ENCODE assay signal across 9 cellular contexts in genomic region chr12:117671734-117672133, GRCh38.
DNase-seq lines count a peak whose midpoint lies in the region; ATAC-seq and TF ChIP-seq lines count a peak whose summit lies in the region.
"Had no signal": no experiment of that assay in that cellular context is flagged by ENCODE, and none has a peak within 500 bp of the region (broad histone marks: within the 10 kb centered on the region; RNA-seq: fewer than 3 reads in every experiment).

No MANE protein-coding gene starts in this region.

- H3K36me3 ChIP-seq in NT2/D1 (ENCODE audit: insufficient read depth, insufficient read length, low read length) (no peaks in the 10 kb centered on the region), esophagus squamous epithelium (no peaks in the 10 kb centered on the region)
- H3K36me3 ChIP-seq: neutrophil had no signal

- H3K4me1 ChIP-seq in NT2/D1 (ENCODE audit: insufficient read depth, insufficient read length) (peaks cover 4% of the 10 kb centered on the region), esophagus squamous epithelium (no peaks in the 10 kb centered on the region)

- DNase-seq in AG08396 (ENCODE audit: low spot score) (peak; percentile 17), NT2/D1 (ENCODE audit: low read depth, low spot score) (peak; percentile 71), left ventricle myocardium superior (peak; percentile 29), ureter (ENCODE audit: low spot score) (no peak), esophagus squamous epithelium (lab: John Stamatoyannopoulos, UW) (no peak), HPDE6-E6E7 (ENCODE audit: extremely low spot score) (no peak)

- H3K9ac ChIP-seq in NT2/D1 (ENCODE audit: insufficient read length, low read depth) = no peak overlapping the region

- ATAC-seq in left ventricle myocardium superior (no peak), GM21367 (IDR thresholded peaks at IDR 0.05; ENCODE audit: unreplicated experiment) (no peak)

- no peak for TF ChIP-seq POLR2A in esophagus squamous epithelium (IDR thresholded peaks at IDR 0.05)

- no peaks in the 10 kb centered on the region for H3K27me3 ChIP-seq in NT2/D1 (ENCODE audit: insufficient read depth, insufficient read length)
- H3K27me3 ChIP-seq in esophagus squamous epithelium = peaks cover 0 to 15% (median 0%) of the 10 kb centered on the region in 4 donors
- H3K27me3 ChIP-seq: neutrophil had no signal

- H3K4me3 ChIP-seq in NT2/D1 (ENCODE audit: insufficient read length, low read depth) (no peak overlapping the region), esophagus squamous epithelium (no peak overlapping the region)

- peak; percentile 54 for TF ChIP-seq CTCF in GM12874 (IDR thresholded peaks at IDR 0.05; ENCODE audit: insufficient read depth, low read depth, low read length)
- TF ChIP-seq CTCF in esophagus squamous epithelium (IDR thresholded peaks at IDR 0.05) = peak in 2 of 6 experiments; percentile 27 to 41

- intact Hi-C loops in left ventricle myocardium superior (cut with micrococcal nuclease) (no loop called here), esophagus squamous epithelium (cut with DNase I) (no loop called here)

- WGBS in esophagus squamous epithelium, 2 donors = 41 to 52% methylated on average over 7 to 8 of the region's 8 CpGs

- H3K9me3 ChIP-seq in NT2/D1 (ENCODE audit: insufficient read depth, low read length) (no peaks in the 10 kb centered on the region), esophagus squamous epithelium (no peaks in the 10 kb centered on the region)
- H3K9me3 ChIP-seq: neutrophil had no signal

- H3K27ac ChIP-seq in esophagus squamous epithelium = no peak overlapping the region
- H3K27ac ChIP-seq: neutrophil had no signal

Comparison
In these comparisons a context has a peak if more than half of its experiments do, and no peak if none do; other contexts are left out.
1. DNase-seq: peak in AG08396 (single experiment), NT2/D1 (single experiment) and left ventricle myocardium superior (single experiment); none in ureter (single experiment), esophagus squamous epithelium (single experiment) and HPDE6-E6E7 (single experiment).